Comparison of ENCODE assay signal across 15 cellular contexts in genomic region chr7:137928626-137929025, GRCh38.
DNase-seq lines count a peak whose midpoint lies in the region; ATAC-seq and TF ChIP-seq lines count a peak whose summit lies in the region.
"Had no signal": no experiment of that assay in that cellular context is flagged by ENCODE, and none has a peak within 500 bp of the region (broad histone marks: within the 10 kb centered on the region; RNA-seq: fewer than 3 reads in every experiment).

No MANE protein-coding gene starts in this region.

- no peak overlapping the region for H3K4me3 ChIP-seq in IMR-90 (ENCODE audit: insufficient read depth, low read depth, low read length)
- no peak overlapping the region for H3K4me3 ChIP-seq in trophoblast cell (ENCODE audit: low read depth, low read length)
- H3K4me3 ChIP-seq: SJSA1 had no signal

- H3K4me1 Mint-ChIP-seq in chondrocyte (ENCODE audit: low read depth), result peaks cover 69% of the 10 kb centered on the region

- CTCF ChIA-PET in IMR-90 (lab: Yijun Ruan, JAX), result interaction anchor here (0.5 kb wide), 1 partner anchor 9 kb away, joined by 4 read pairs; no protein-coding TSS in a partner anchor

- no peak overlapping the region for H3K9ac ChIP-seq in IMR-90 (ENCODE audit: low read depth, low read length)
- no peak overlapping the region for H3K9ac ChIP-seq in trophoblast cell (ENCODE audit: low read length)
- H3K9ac ChIP-seq: KMS-11 had no signal

- no peak overlapping the region for H3K27ac ChIP-seq in IMR-90 (ENCODE audit: insufficient read depth, low read length)
- no peak overlapping the region for H3K27ac ChIP-seq in trophoblast cell (ENCODE audit: low read depth, low read length)
- H3K27ac ChIP-seq: KMS-11, SJSA1 had no signal

- H3K27me3 ChIP-seq in IMR-90 (ENCODE audit: control insufficient read depth, insufficient read depth, low read length) (no peaks in the 10 kb centered on the region), trophoblast cell (ENCODE audit: insufficient read depth, low read length) (no peaks in the 10 kb centered on the region)
- H3K27me3 ChIP-seq: SJSA1 had no signal

- H3K79me1 ChIP-seq in IMR-90 (ENCODE audit: low read depth in 1 of 2, low read length in 2 of 2) (peaks cover 40 to 78% of the 10 kb centered on the region in 2 experiments), trophoblast cell (ENCODE audit: low read length) (peaks cover 3% of the 10 kb centered on the region)

- no TSS peak for BruUV-seq in IMR-90 (replicated peaks; lab: Mats Ljungman, UMichigan)

- H2AK5ac ChIP-seq in IMR-90 (ENCODE audit: low read depth, low read length) (no peak overlapping the region), trophoblast cell (ENCODE audit: low read length) (no peak overlapping the region)

- no peak overlapping the region for H3K18ac ChIP-seq in IMR-90 (ENCODE audit: low read depth, low read length)
- no peak overlapping the region for H3K18ac ChIP-seq in trophoblast cell (ENCODE audit: low read length)

- H3K4me3 Mint-ChIP-seq in chondrocyte (ENCODE audit: unreplicated experiment), result no peak overlapping the region
- H3K4me3 Mint-ChIP-seq: CD4-positive, CD25-positive, alpha-beta regulatory T cell had no signal

- peaks cover 8% of the 10 kb centered on the region for H3K79me2 ChIP-seq in trophoblast cell (ENCODE audit: control insufficient read depth, insufficient read depth, low read length, poor library complexity)

- H2BK120ac ChIP-seq in IMR-90 (ENCODE audit: low read depth, low read length) (no peak overlapping the region), trophoblast cell (ENCODE audit: insufficient read depth, low read length, poor library complexity) (no peak overlapping the region)

- no peaks in the 10 kb centered on the region for H3K9me3 ChIP-seq in IMR-90 (ENCODE audit: control insufficient read depth, insufficient read depth, low read length)
- no peaks in the 10 kb centered on the region for H3K9me3 ChIP-seq in trophoblast cell (ENCODE audit: insufficient read depth, low read depth, low read length)
- H3K9me3 ChIP-seq: SJSA1 had no signal

- H3K56ac ChIP-seq in IMR-90 (ENCODE audit: extremely low read depth, insufficient read depth, low read length), result no peak overlapping the region

- H3K23ac ChIP-seq in IMR-90 (ENCODE audit: low read depth, low read length), result no peak overlapping the region
- no peak overlapping the region for H3K23ac ChIP-seq in trophoblast cell (ENCODE audit: low read length)

- H2BK20ac ChIP-seq in IMR-90 (ENCODE audit: low read depth, low read length), result no peak overlapping the region

- peaks cover 21% of the 10 kb centered on the region for H3K4me1 ChIP-seq in IMR-90 (ENCODE audit: control insufficient read depth, insufficient read depth, low read length)
- H3K4me1 ChIP-seq in trophoblast cell (ENCODE audit: control insufficient read depth in 1 of 2, insufficient read depth in 2 of 2, low read length in 2 of 2), result peaks cover 6 to 15% of the 10 kb centered on the region in 2 experiments

- H2BK5ac ChIP-seq in IMR-90 (ENCODE audit: low read depth, low read length, poor library complexity, severe bottlenecking), result peak overlapping the region; percentile 40
- H2BK5ac ChIP-seq in trophoblast cell (ENCODE audit: low read depth, low read length, poor library complexity), result no peak overlapping the region

- peak overlapping the region; percentile 64; the same call in 1 of the 2 replicates for H3K4ac ChIP-seq in IMR-90 (ENCODE audit: low read depth, low read length)
- peak overlapping the region; percentile 2 for H3K4ac ChIP-seq in trophoblast cell (ENCODE audit: low read depth, low read length)

- H3K36me3 Mint-ChIP-seq in chondrocyte (ENCODE audit: low read depth), result peaks cover 34% of the 10 kb centered on the region

- intact Hi-C loops in IMR-90 (cut with micrococcal nuclease), result no loop called here

- DNase-seq in ACHN, result peak; percentile 49
- DNase-seq in IMR-90, result no peak
- DNase-seq in chondrocyte (ENCODE audit: low spot score), result no peak
- DNase-seq in trophoblast cell, result no peak
- no peak for DNase-seq in AG20443 (ENCODE audit: low spot score)
- no peak for DNase-seq in T-helper 9 cell
- DNase-seq: CD4-positive, CD25-positive, alpha-beta regulatory T cell; DMS79; NCI-H187; NCI-H446; NCI-H526 had no signal

- no peak overlapping the region for H4K12ac ChIP-seq in trophoblast cell (ENCODE audit: low read depth, low read length)

- TF ChIP-seq CTCF in IMR-90 (conservative IDR thresholded peaks at IDR 0.05; ENCODE audit: low read depth, low read length) (no peak), chondrocyte (IDR thresholded peaks at IDR 0.05) (no peak)

- peaks cover 19% of the 10 kb centered on the region for H3K36me3 ChIP-seq in IMR-90 (ENCODE audit: control insufficient read depth, insufficient read depth, low read length)
- H3K36me3 ChIP-seq in trophoblast cell (ENCODE audit: control insufficient read depth in 1 of 2, insufficient read depth in 2 of 2, low read length in 2 of 2), result peaks cover 14 to 24% of the 10 kb centered on the region in 2 experiments

- no peak for ATAC-seq in IMR-90 (ENCODE audit: low read depth)
- ATAC-seq in GM18517 (IDR thresholded peaks at IDR 0.05; ENCODE audit: unreplicated experiment), result no peak
- ATAC-seq: Right ventricle myocardium inferior had no signal

- H3K14ac ChIP-seq in IMR-90 (replicated peaks; ENCODE audit: low read depth, low read length), result no peak overlapping the region
- no peak overlapping the region for H3K14ac ChIP-seq in trophoblast cell (ENCODE audit: low read length)

- no CpG with 5 or more reads among the region's 5 CpGs for WGBS in IMR-90 (ENCODE audit: extremely low coverage in 2 of 2, insufficient read length in 1 of 2), 2 experiments
- no CpG with 5 or more reads among the region's 5 CpGs for WGBS in trophoblast cell (ENCODE audit: extremely low coverage, insufficient coverage, insufficient read length)

- no peak for TF ChIP-seq POLR2A in IMR-90 (IDR thresholded peaks at IDR 0.05; ENCODE audit: low read depth, low read length)

- H3K9me3 Mint-ChIP-seq in chondrocyte (ENCODE audit: low read depth), result no peaks in the 10 kb centered on the region

- H3K4me2 ChIP-seq in IMR-90 (ENCODE audit: low read depth, low read length), result no peak overlapping the region
- H3K4me2 ChIP-seq in trophoblast cell (ENCODE audit: low read length), result no peak overlapping the region
- H3K4me2 ChIP-seq: KMS-11 had no signal

- peaks cover 27% of the 10 kb centered on the region for H3K9me1 ChIP-seq in IMR-90 (ENCODE audit: insufficient read depth, low read length)

- H3K27ac Mint-ChIP-seq in chondrocyte (ENCODE audit: unreplicated experiment), result peak overlapping the region; percentile 67

- dilution Hi-C loops in IMR-90 (cut with HindIII; ENCODE audit: low sequenced_read_pairs, unreplicated experiment), result loop anchor here (10.0 kb wide), 1 partner anchor 66 kb away; no protein-coding TSS in a partner anchor

- no peak overlapping the region for H2AFZ ChIP-seq in IMR-90 (replicated peaks; ENCODE audit: low read length, poor library complexity)
- H2AFZ ChIP-seq in trophoblast cell (ENCODE audit: insufficient read depth, low read length, poor library complexity), result no peak overlapping the region

- H3K27me3 Mint-ChIP-seq in chondrocyte (ENCODE audit: low read depth), result no peaks in the 10 kb centered on the region
- H3K27me3 Mint-ChIP-seq: CD4-positive, CD25-positive, alpha-beta regulatory T cell had no signal

- H2AK9ac ChIP-seq in IMR-90 (replicated peaks; ENCODE audit: low read depth, low read length, poor library complexity), result peak overlapping the region; percentile 59

- H4K91ac ChIP-seq in IMR-90 (ENCODE audit: insufficient read depth, low read depth, low read length), result no peak overlapping the region; the same call in 1 of the 2 replicates
- no peak overlapping the region for H4K91ac ChIP-seq in trophoblast cell (ENCODE audit: low read depth, low read length)

- H4K8ac ChIP-seq in IMR-90 (ENCODE audit: low read depth in 2 of 2, low read length in 2 of 2) (0 out of 4 replicates have a peak overlapping the region, but pooled peaks of 1 of the 2 experiments have one; percentile 19), trophoblast cell (ENCODE audit: low read depth, low read length) (no peak overlapping the region)

- TF ChIP-seq RAD21 in IMR-90 (IDR thresholded peaks at IDR 0.05; ENCODE audit: low read length), result no peak

- H2BK12ac ChIP-seq in trophoblast cell (ENCODE audit: low read length), result no peak overlapping the region

- peaks cover 23% of the 10 kb centered on the region for H4K20me1 ChIP-seq in IMR-90 (ENCODE audit: insufficient read depth, low read length)

- POLR2A ChIA-PET in IMR-90 (lab: Charles Lee; ENCODE audit: unreplicated experiment), result no interaction called here

- no peak overlapping the region for H4K5ac ChIP-seq in IMR-90 (ENCODE audit: low read depth, low read length)

- H2BK15ac ChIP-seq in IMR-90 (ENCODE audit: low read depth, low read length), result no peak overlapping the region

- in situ Hi-C loops in ACHN (cut with HindIII; ENCODE audit: low pct_ligation_motif_present, low pct_unique_long_range_greater_than_20kb, low sequenced_read_pairs), result no loop called here
- in situ Hi-C loops in IMR-90 (cut with MboI; ENCODE audit: low sequenced_read_pairs), result no loop called here

TF ChIP-seq in IMR-90, 13 proteins besides CTCF, POLR2A, EP300 and RAD21:
- TF ChIP-seq RFX5 (IDR thresholded peaks at IDR 0.05; ENCODE audit: low read depth, low read length) (no peak), SMC3 (IDR thresholded peaks at IDR 0.05; ENCODE audit: low read depth, low read length) (no peak), CHD1 (IDR thresholded peaks at IDR 0.05; ENCODE audit: low read depth, low read length) (no peak), CEBPB (IDR thresholded peaks at IDR 0.05; ENCODE audit: low read depth, low read length) (no peak)
